ENCODE assay signal across 18 cellular contexts in the genomic region with DNA sequence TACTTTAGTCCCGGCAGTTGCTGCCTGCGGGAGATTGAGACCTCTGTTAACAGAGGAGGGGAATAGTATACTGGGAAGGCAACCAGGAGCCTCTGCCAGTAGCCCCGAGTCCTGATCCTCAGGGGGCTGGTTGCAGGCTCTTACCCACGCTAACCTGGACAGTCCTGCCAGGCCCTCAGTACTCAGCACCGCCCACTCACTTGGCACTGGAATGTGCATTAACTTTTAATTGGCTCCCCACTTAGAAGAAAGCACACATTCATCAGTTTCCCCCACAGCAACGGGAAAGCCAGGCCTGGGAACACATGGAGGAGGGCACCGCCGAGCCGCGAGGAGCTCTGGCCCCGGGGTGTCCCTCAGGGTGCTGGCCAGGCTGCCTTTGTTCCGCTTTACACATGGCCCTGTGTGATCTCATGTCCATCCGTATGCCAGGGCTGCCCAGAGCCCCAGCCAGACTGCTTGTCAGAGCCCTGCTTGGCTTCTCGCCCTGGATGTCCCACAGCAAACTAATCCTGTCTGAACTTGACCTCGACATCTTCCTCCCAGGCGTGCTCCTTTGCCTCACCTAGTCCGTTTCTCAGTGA. TPM values are rescaled to one million over a fixed set of nuclear protein-coding genes. Genes with fewer than 3 reads are reported as not detected.
DNase-seq lines count a peak whose midpoint lies in the region; ATAC-seq and TF ChIP-seq lines count a peak whose summit lies in the region.
"Had no signal": no experiment of that assay in that cellular context is flagged by ENCODE, and none has a peak within 500 bp of the region (broad histone marks: within the 10 kb centered on the region; RNA-seq: fewer than 3 reads in every experiment).

No MANE protein-coding gene starts in this region.

- CTCF ChIA-PET in HEK293 (lab: Yijun Ruan, JAX) = no interaction called here

- no peaks in the 10 kb centered on the region for H3K27me3 Mint-ChIP-seq in dendritic cell treated with granulocyte-macrophage colony-stimulating factor and Interleukin-4, amounts not matched to agents 40 ng/mL and 50 ng/mL, for 4 days
- H3K27me3 Mint-ChIP-seq: naive B cell had no signal

- no peak for TF ChIP-seq POLR2A in uterus (IDR thresholded peaks at IDR 0.05)

- H3K27me3 ChIP-seq in right cardiac atrium (ENCODE audit: control insufficient read depth, insufficient read depth) = no peaks in the 10 kb centered on the region
- H3K27me3 ChIP-seq in uterus = no peaks in the 10 kb centered on the region
- H3K27me3 ChIP-seq: stomach had no signal

- TF ChIP-seq CTCF in HEK293 (tag by site-specific recombination; IDR thresholded peaks at IDR 0.05) = no peak
- TF ChIP-seq CTCF in retinal pigment epithelial cell (conservative IDR thresholded peaks at IDR 0.05; ENCODE audit: low read depth, low read length) = no peak
- no peak for TF ChIP-seq CTCF in uterus (IDR thresholded peaks at IDR 0.05)

- WGBS in right cardiac atrium = 51% methylated on average over 17 of the region's 17 CpGs

- peaks cover 71% of the 10 kb centered on the region for H3K36me3 Mint-ChIP-seq in dendritic cell treated with granulocyte-macrophage colony-stimulating factor and Interleukin-4, amounts not matched to agents 40 ng/mL and 50 ng/mL, for 4 days (ENCODE audit: low read depth)

- H3K36me3 ChIP-seq in HEK293 (ENCODE audit: control insufficient read depth in 2 of 2, insufficient read depth in 1 of 2, low read length in 2 of 2) (peaks cover 8 to 22% of the 10 kb centered on the region in 2 experiments; a peak in 2 of 3 replicates), uterus (no peaks in the 10 kb centered on the region)

- peak; percentile 44 to 78 (median 77) for DNase-seq in right cardiac atrium
- peak; percentile 39 for DNase-seq in retinal pigment epithelial cell (ENCODE audit: low read depth)
- no peak for DNase-seq in uterus
- no peak for DNase-seq in NCI-H82 treated with DMSO at 0.1 percent for 48 hours (lab: John Stamatoyannopoulos, UW; ENCODE audit: unreplicated experiment)
- DNase-seq: DMS 273 treated with DMSO at 0.1 percent for 48 hours, HFFc6, MM.1S, naive B cell, NCI-H2107, NCI-H82, stomach had no signal

- H3K4me3 ChIP-seq in HEK293 (ENCODE audit: low read depth, low read length) (no peak overlapping the region), right cardiac atrium (ENCODE audit: low read length) (no peak overlapping the region), retinal pigment epithelial cell (ENCODE audit: low read length) (no peak overlapping the region), uterus (no peak overlapping the region)
- H3K4me3 ChIP-seq: smooth muscle cell, stomach had no signal

- peak overlapping the region; percentile 44 for H3K27ac Mint-ChIP-seq in dendritic cell treated with granulocyte-macrophage colony-stimulating factor and Interleukin-4, amounts not matched to agents 40 ng/mL and 50 ng/mL, for 4 days
- H3K27ac Mint-ChIP-seq: HFFc6, naive B cell had no signal

- POLR2A ChIA-PET in HEK293 (lab: Yijun Ruan, JAX) = interaction anchor here (1.3 kb wide), 1 partner anchor 28 kb away, joined by 4 read pairs; the partner anchor contains the start of gene DMAC2

- H3K4me1 Mint-ChIP-seq in dendritic cell treated with granulocyte-macrophage colony-stimulating factor and Interleukin-4, amounts not matched to agents 40 ng/mL and 50 ng/mL, for 4 days (ENCODE audit: low read depth) = peaks cover 67% of the 10 kb centered on the region

- H3K4me1 ChIP-seq in HEK293 (ENCODE audit: control insufficient read depth, insufficient read depth, low read length) (peaks cover 5% of the 10 kb centered on the region; the same call in 1 of the 2 replicates), right cardiac atrium (ENCODE audit: control insufficient read depth, insufficient read depth, low read length) (peaks cover 26% of the 10 kb centered on the region), uterus (no peaks in the 10 kb centered on the region)

- H3K4me3 Mint-ChIP-seq in dendritic cell treated with granulocyte-macrophage colony-stimulating factor and Interleukin-4, amounts not matched to agents 40 ng/mL and 50 ng/mL, for 4 days = no peak overlapping the region
- H3K4me3 Mint-ChIP-seq: HFFc6, naive B cell had no signal

- H3K27ac ChIP-seq in HEK293 (ENCODE audit: extremely low read depth, low read depth, low read length) (no peak overlapping the region), right cardiac atrium (ENCODE audit: low read length) (peak overlapping the region; percentile 71), uterus (no peak overlapping the region)

- intact Hi-C loops in dendritic cell treated with granulocyte-macrophage colony-stimulating factor and Interleukin-4, amounts not matched to agents 40 ng/mL and 50 ng/mL, for 4 days (cut with micrococcal nuclease) = no loop called here
- intact Hi-C loops in right cardiac atrium (cut with DNase I) = no loop called here
- intact Hi-C loops in uterus (cut with DNase I; ENCODE audit: low total_unique reads) = no loop called here

- H3K9me3 Mint-ChIP-seq in dendritic cell treated with granulocyte-macrophage colony-stimulating factor and Interleukin-4, amounts not matched to agents 40 ng/mL and 50 ng/mL, for 4 days = no peaks in the 10 kb centered on the region
- H3K9me3 Mint-ChIP-seq: HFFc6, naive B cell had no signal

- ATAC-seq in right cardiac atrium (peak; percentile 44 to 55), HG02981 (IDR thresholded peaks at IDR 0.05; ENCODE audit: unreplicated experiment) (no peak), HG02678 (IDR thresholded peaks at IDR 0.05; ENCODE audit: unreplicated experiment) (no peak)

- H3K9me3 ChIP-seq in HEK293 (ENCODE audit: control insufficient read depth, insufficient read depth, low read depth, low read length) = no peaks in the 10 kb centered on the region
- no peaks in the 10 kb centered on the region for H3K9me3 ChIP-seq in right cardiac atrium (ENCODE audit: control insufficient read depth, low read length)
- no peaks in the 10 kb centered on the region for H3K9me3 ChIP-seq in uterus
- H3K9me3 ChIP-seq: stomach had no signal

TF ChIP-seq in HEK293, 187 proteins besides CTCF, POLR2A, EP300 and RAD21:
- TF ChIP-seq EGR2 (tag by site-specific recombination; IDR thresholded peaks at IDR 0.05; ENCODE audit: low read depth) = 0 out of 2 replicates have a peak, but pooled peaks have one; percentile 33
- TF ChIP-seq ZNF16 (tag by site-specific recombination; IDR thresholded peaks at IDR 0.05; ENCODE audit: low read depth) = no peak
- TF ChIP-seq ZIC2 (tag by site-specific recombination; IDR thresholded peaks at IDR 0.05) = peak; percentile 28; the same call in 1 of the 2 replicates
- TF ChIP-seq PRDM10 (tag by site-specific recombination; IDR thresholded peaks at IDR 0.05) = peak; percentile 62
- peak; percentile 45; the same call in 1 of the 2 replicates for TF ChIP-seq ZFHX2 (tag by site-specific recombination; conservative IDR thresholded peaks at IDR 0.05)

RNA-seq across cellular contexts. Expression of gene BCKDHA, which starts 14.2 kb away (rescaled TPM):
- 10 to 100 TPM; 21.0 to 36.1 (median 33.0) TPM for total RNA-seq in right cardiac atrium
- polyA plus RNA-seq in right cardiac atrium = 50.4 TPM
- 10 to 100 TPM; 18.2 to 36.7 (median 21.6) TPM for total RNA-seq in uterus

RNA-seq across cellular contexts. Expression of gene EXOSC5, which starts 14.6 kb away (rescaled TPM):
- total RNA-seq in right cardiac atrium (10 to 100 TPM in 2 of 4 donors, 1 to 10 TPM in 2; 8.6 to 12.6 (median 10.8) TPM), uterus (10 to 100 TPM in 1 of 4 donors, 1 to 10 TPM in 3; 1.5 to 11.4 (median 4.5) TPM)
- 12.2 TPM for polyA plus RNA-seq in right cardiac atrium

RNA-seq across cellular contexts. Expression of gene B3GNT8, which starts 15.4 kb away (rescaled TPM):
- total RNA-seq in right cardiac atrium (1 to 10 TPM; 2.0 to 3.6 (median 3.1) TPM), uterus (10 to 100 TPM in 1 of 4 donors, 1 to 10 TPM in 1, under 1 TPM in 1, not detected in 1; 0.83 to 14.1 (median 3.4) TPM)
- polyA plus RNA-seq in right cardiac atrium = 3.4 TPM

RNA-seq across cellular contexts. Expression of gene DMAC2, which starts 27.9 kb away (rescaled TPM):
- total RNA-seq in right cardiac atrium = 10 to 100 TPM; 52.6 to 86.8 (median 77.5) TPM
- 84.9 TPM for polyA plus RNA-seq in right cardiac atrium
- total RNA-seq in uterus = 10 to 100 TPM; 25.8 to 89.4 (median 32.9) TPM

RNA-seq across cellular contexts. Expression of gene ERICH4, which starts 31.2 kb away (rescaled TPM):
- total RNA-seq in right cardiac atrium (not detected), uterus (not detected)
- polyA plus RNA-seq in right cardiac atrium = not detected
- total RNA-seq: glomerular endothelial cell, HFFc6, smooth muscle cell, stomach had no signal
- polyA plus RNA-seq: adipose tissue, smooth muscle cell, stomach had no signal

Comparison
In these comparisons a context has a peak if more than half of its experiments do, and no peak if none do; other contexts are left out.
1. ATAC-seq: peak in right cardiac atrium (2 of 2); none in HG02981 (single experiment) and HG02678 (single experiment).
2. DNase-seq: peak in right cardiac atrium (3 of 3) and retinal pigment epithelial cell (single experiment); none in uterus (0 of 2) and NCI-H82 treated with DMSO at 0.1 percent for 48 hours (single experiment).